ENCODE assay signal across 14 cellular contexts in the genomic region with DNA sequence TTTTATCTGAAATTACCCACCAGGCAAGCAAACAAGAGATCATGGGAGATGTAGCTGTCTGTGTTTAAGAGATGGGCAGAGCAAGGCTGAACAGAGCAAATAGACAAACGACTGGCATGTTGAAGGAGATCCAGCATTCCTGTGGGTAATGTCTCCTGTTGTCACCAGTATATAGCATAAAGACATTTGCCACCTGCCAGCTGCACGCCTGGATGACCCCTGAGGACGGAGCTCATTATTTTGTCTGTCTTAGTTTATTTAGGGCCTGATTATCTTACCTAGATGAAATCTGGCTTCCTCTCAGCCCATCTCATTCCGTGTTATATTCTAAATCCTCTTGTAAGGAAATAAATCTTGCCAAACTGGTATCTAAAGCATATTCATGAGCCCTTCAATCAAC.
"Had no signal": no experiment of that assay in that cellular context is flagged by ENCODE, and none has a peak within 500 bp of the region (broad histone marks: within the 10 kb centered on the region; RNA-seq: fewer than 3 reads in every experiment).

No MANE protein-coding gene starts in this region.

- H3K4me3 Mint-ChIP-seq: activated naive CD4-positive, alpha-beta T cell treated with anti-CD3 and anti-CD28 coated beads, Interleukin-2, amount 10 ng/mL, durations not matched to agents 7 days and 5 days; nephron; stimulated activated memory B cell treated with anti-CD40 and anti-IgM and Interleukin-4, amounts not matched to agents 10 μg/mL and 1 μg/mL and 100 μg/mL, for 72 hours had no signal

- H3K27ac ChIP-seq: ascending aorta, breast epithelium, uterus had no signal

- H3K4me3 ChIP-seq: ascending aorta, breast epithelium, uterus had no signal

- H3K4me1 Mint-ChIP-seq: activated naive CD4-positive, alpha-beta T cell treated with anti-CD3 and anti-CD28 coated beads, Interleukin-2, amount 10 ng/mL, durations not matched to agents 7 days and 5 days; nephron had no signal

- H3K9me3 Mint-ChIP-seq: nephron; stimulated activated memory B cell treated with anti-CD40 and anti-IgM and Interleukin-4, amounts not matched to agents 10 μg/mL and 1 μg/mL and 100 μg/mL, for 72 hours had no signal

- H3K27me3 ChIP-seq: ascending aorta, breast epithelium, uterus had no signal

- H3K27me3 Mint-ChIP-seq: activated naive CD4-positive, alpha-beta T cell treated with anti-CD3 and anti-CD28 coated beads, Interleukin-2, amount 10 ng/mL, durations not matched to agents 7 days and 5 days; stimulated activated memory B cell treated with anti-CD40 and anti-IgM and Interleukin-4, amounts not matched to agents 10 μg/mL and 1 μg/mL and 100 μg/mL, for 72 hours had no signal

- H3K27ac Mint-ChIP-seq: activated naive CD4-positive, alpha-beta T cell treated with anti-CD3 and anti-CD28 coated beads, Interleukin-2, amount 10 ng/mL, durations not matched to agents 7 days and 5 days; nephron; stimulated activated memory B cell treated with anti-CD40 and anti-IgM and Interleukin-4, amounts not matched to agents 10 μg/mL and 1 μg/mL and 100 μg/mL, for 72 hours had no signal

- DNase-seq: activated CD4-positive, alpha-beta T cell treated with anti-CD3 and anti-CD28 coated beads, Interleukin-2, amount 50 U/mL, for 48 hours; activated CD4-positive, CD25-positive, alpha-beta regulatory T cell treated with anti-CD3 and anti-CD28 coated beads, Interleukin-2, amount 50 U/mL, for 72 hours; activated naive CD4-positive, alpha-beta T cell treated with anti-CD3 and anti-CD28 coated beads, Interleukin-2, amount 10 ng/mL, durations not matched to agents 7 days and 5 days; activated T-cell treated with anti-CD3 and anti-CD28 coated beads, Interleukin-2, amount 50 U/mL, for 1 hour; cerebellar nuclear complex; effector CD8-positive, alpha-beta T cell; foreskin melanocyte; head of caudate nucleus; nucleus accumbens; uterus had no signal

- H3K9me3 ChIP-seq: ascending aorta, breast epithelium, uterus had no signal

- ATAC-seq: stimulated activated memory B cell treated with anti-CD40 and anti-IgM and Interleukin-4, amounts not matched to agents 10 μg/mL and 1 μg/mL and 100 μg/mL, for 72 hours had no signal

- H3K36me3 ChIP-seq: ascending aorta, breast epithelium, uterus had no signal

- H3K4me1 ChIP-seq: ascending aorta, breast epithelium, uterus had no signal

- H3K36me3 Mint-ChIP-seq: activated naive CD4-positive, alpha-beta T cell treated with anti-CD3 and anti-CD28 coated beads, Interleukin-2, amount 10 ng/mL, durations not matched to agents 7 days and 5 days; stimulated activated memory B cell treated with anti-CD40 and anti-IgM and Interleukin-4, amounts not matched to agents 10 μg/mL and 1 μg/mL and 100 μg/mL, for 72 hours had no signal
